Comparison of ENCODE assay signal across 18 cellular contexts in genomic region chr7:155259791-155260497, GRCh38.
"Had no signal": no experiment of that assay in that cellular context is flagged by ENCODE, and none has a peak within 500 bp of the region (broad histone marks: within the 10 kb centered on the region; RNA-seq: fewer than 3 reads in every experiment).

No MANE protein-coding gene starts in this region.

- ATAC-seq: activated CD4-positive, CD25-positive, alpha-beta regulatory T cell treated with anti-CD3 and anti-CD28 coated beads, Interleukin-2, amount 50 U/mL, for 24 hours; activated CD8-positive, alpha-beta T cell treated with anti-CD3 and anti-CD28 coated beads, Interleukin-2, amount 10 ng/mL, durations not matched to agents 7 days and 5 days; T-cell had no signal

- DNase-seq: activated CD4-positive, alpha-beta T cell treated with anti-CD3 and anti-CD28 coated beads for 48 hours; activated CD4-positive, alpha-beta T cell treated with anti-CD3 and anti-CD28 coated beads, Interleukin-2, amount 50 U/mL, for 4 hours; activated CD8-positive, alpha-beta memory T cell treated with anti-CD3 and anti-CD28 coated beads, Interleukin-2, amount 50 U/mL, for 48 hours; activated CD8-positive, alpha-beta T cell treated with anti-CD3 and anti-CD28 coated beads, Interleukin-2, amount 10 ng/mL, durations not matched to agents 7 days and 5 days; activated T-cell treated with anti-CD3 and anti-CD28 coated beads, Interleukin-2, amount 50 U/mL, for 1 hour; aorta; caudate nucleus; Kasumi-1; KBM-7; NCI-H1048; NCI-H1694; NCI-H2081 treated with DMSO at 0.1 percent for 48 hours; NCI-H446; NCI-H748 treated with DMSO at 0.1 percent for 48 hours; T-cell; T-helper 2 cell; T1000 had no signal
